18 cellular contexts compared by ENCODE assay signal in the genomic region with DNA sequence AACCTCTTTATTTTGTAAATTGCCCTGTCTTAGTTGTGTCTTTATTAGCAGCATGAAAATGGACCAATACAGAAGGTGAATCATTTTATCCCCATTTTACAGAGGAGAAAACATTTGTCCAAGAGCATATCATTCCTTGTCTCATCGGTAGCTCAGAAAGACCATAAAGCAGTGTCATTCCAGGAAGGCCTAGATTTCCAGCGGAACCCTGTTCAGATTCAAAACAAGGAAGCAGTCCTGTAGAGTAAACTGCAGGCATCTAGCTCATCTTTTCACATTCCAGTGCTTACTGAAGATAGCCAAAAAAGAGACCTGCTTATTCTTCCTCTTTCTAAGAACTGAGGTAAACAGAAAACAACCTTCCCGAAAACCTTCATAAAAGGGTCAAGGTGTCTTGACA. TPM values are rescaled to one million over a fixed set of nuclear protein-coding genes. Genes with fewer than 3 reads are reported as not detected.
DNase-seq lines count a peak whose midpoint lies in the region; ATAC-seq and TF ChIP-seq lines count a peak whose summit lies in the region.
"Had no signal": no experiment of that assay in that cellular context is flagged by ENCODE, and none has a peak within 500 bp of the region (broad histone marks: within the 10 kb centered on the region; RNA-seq: fewer than 3 reads in every experiment).

No MANE protein-coding gene starts in this region.

- intact Hi-C loops in colonic mucosa (cut with DNase I) (no loop called here), left colon (cut with DNase I, micrococcal nuclease) (no loop called here), mucosa of descending colon (cut with DNase I, micrococcal nuclease) (no loop called here), posterior vena cava (cut with DNase I) (no loop called here)

- H3K4me3 Mint-ChIP-seq in CD4-positive, CD25-positive, alpha-beta regulatory T cell: no peak overlapping the region
- H3K4me3 Mint-ChIP-seq: CD8-positive, alpha-beta T cell; GM23338; H9 had no signal

- no peaks in the 10 kb centered on the region for H3K9me3 Mint-ChIP-seq in CD4-positive, CD25-positive, alpha-beta regulatory T cell
- H3K9me3 Mint-ChIP-seq: CD8-positive, alpha-beta T cell had no signal

- H3K4me1 ChIP-seq in CD4-positive, CD25-positive, alpha-beta regulatory T cell (ENCODE audit: control insufficient read depth, insufficient read depth, low read length, poor library complexity, severe bottlenecking): no peaks in the 10 kb centered on the region
- H3K4me1 ChIP-seq in colonic mucosa: peaks cover 5% of the 10 kb centered on the region
- peaks cover 6% of the 10 kb centered on the region for H3K4me1 ChIP-seq in mucosa of descending colon (ENCODE audit: low read depth)
- H3K4me1 ChIP-seq: Caco-2 had no signal

- ATAC-seq in CD4-positive, CD25-positive, alpha-beta regulatory T cell (ENCODE audit: low read depth in 2 of 2): no peak
- ATAC-seq in left colon (peak; percentile 85), mucosa of descending colon (peak; percentile 81), HG02973 (IDR thresholded peaks at IDR 0.05; ENCODE audit: unreplicated experiment) (no peak), GM18861 (IDR thresholded peaks at IDR 0.05; ENCODE audit: unreplicated experiment) (no peak)
- ATAC-seq: A549; CD8-positive, alpha-beta T cell; GM23338; HCT116 had no signal

- no peak overlapping the region for H3K27ac ChIP-seq in CD4-positive, CD25-positive, alpha-beta regulatory T cell (ENCODE audit: insufficient read depth, low read length, poor library complexity, severe bottlenecking)
- peak overlapping the region; percentile 11 for H3K27ac ChIP-seq in colonic mucosa
- H3K27ac ChIP-seq: A549 had no signal

- peaks cover 57% of the 10 kb centered on the region for H3K36me3 ChIP-seq in CD4-positive, CD25-positive, alpha-beta regulatory T cell (ENCODE audit: control insufficient read depth, insufficient read depth, low read length)
- H3K36me3 ChIP-seq in colonic mucosa (no peaks in the 10 kb centered on the region), mucosa of descending colon (ENCODE audit: low read depth) (no peaks in the 10 kb centered on the region)

- H3K27me3 ChIP-seq in CD4-positive, CD25-positive, alpha-beta regulatory T cell (ENCODE audit: control insufficient read depth, insufficient read depth, low read length): no peaks in the 10 kb centered on the region
- no peaks in the 10 kb centered on the region for H3K27me3 ChIP-seq in colonic mucosa

- H3K36me3 Mint-ChIP-seq in CD4-positive, CD25-positive, alpha-beta regulatory T cell: peaks cover 52% of the 10 kb centered on the region

- TF ChIP-seq CTCF in colonic mucosa (IDR thresholded peaks at IDR 0.05) (no peak), mucosa of descending colon (IDR thresholded peaks at IDR 0.05) (no peak)

- H3K9ac ChIP-seq in colonic mucosa (ENCODE audit: low read depth in 2 of 2, low read length in 2 of 2): no peak overlapping the region

- no peak overlapping the region for H3K4me3 ChIP-seq in CD4-positive, CD25-positive, alpha-beta regulatory T cell (ENCODE audit: low read depth, low read length)
- H3K4me3 ChIP-seq in colonic mucosa (no peak overlapping the region), mucosa of descending colon (no peak overlapping the region)
- H3K4me3 ChIP-seq: A549, GM23338 had no signal

- H3K27ac Mint-ChIP-seq in CD4-positive, CD25-positive, alpha-beta regulatory T cell: peak overlapping the region in 2 of 3 donors; percentile 34 to 52
- H3K27ac Mint-ChIP-seq: CD8-positive, alpha-beta T cell; GM23338; H9 had no signal

- no peaks in the 10 kb centered on the region for H3K27me3 Mint-ChIP-seq in CD4-positive, CD25-positive, alpha-beta regulatory T cell

- no peaks in the 10 kb centered on the region for H3K9me3 ChIP-seq in CD4-positive, CD25-positive, alpha-beta regulatory T cell (ENCODE audit: control insufficient read depth in 2 of 2, low read length in 2 of 2)
- H3K9me3 ChIP-seq in colonic mucosa (no peaks in the 10 kb centered on the region), mucosa of descending colon (no peaks in the 10 kb centered on the region)
- H3K9me3 ChIP-seq: Caco-2 had no signal

- no peak for DNase-seq in CD4-positive, CD25-positive, alpha-beta regulatory T cell
- no peak for DNase-seq in colonic mucosa
- DNase-seq in left colon: no peak
- DNase-seq in mucosa of descending colon: no peak
- DNase-seq in posterior vena cava (ENCODE audit: low spot score): no peak
- DNase-seq: 8988T; ACHN; C1 segment of cervical spinal cord; Caco-2; CD8-positive, alpha-beta T cell; DMS153; DND-41; H9 had no signal

- H3K4me1 Mint-ChIP-seq in CD4-positive, CD25-positive, alpha-beta regulatory T cell: peaks cover 0 to 10% (median 2%) of the 10 kb centered on the region in 4 donors
- H3K4me1 Mint-ChIP-seq: H9 had no signal

RNA-seq across cellular contexts. Expression of a gene that starts 54.0 kb away (rescaled TPM):
- 36.2 TPM for total RNA-seq in CD4-positive, CD25-positive, alpha-beta regulatory T cell
- polyA plus RNA-seq in CD4-positive, CD25-positive, alpha-beta regulatory T cell: 10 to 100 TPM; 41.6 to 50.9 (median 47.9) TPM
- total RNA-seq in colonic mucosa (10 to 100 TPM; 24.2 to 25.6 TPM), left colon (10 to 100 TPM; 24.3 to 29.8 TPM), mucosa of descending colon (10 to 100 TPM; 31.5 to 34.0 (median 33.3) TPM), posterior vena cava (10 to 100 TPM; 27.2 to 27.9 TPM)

RNA-seq across cellular contexts. Expression of a gene that starts 56.7 kb away (rescaled TPM):
- total RNA-seq in CD4-positive, CD25-positive, alpha-beta regulatory T cell: 48.4 TPM
- polyA plus RNA-seq in CD4-positive, CD25-positive, alpha-beta regulatory T cell: 10 to 100 TPM; 48.0 to 52.8 (median 51.4) TPM
- total RNA-seq in colonic mucosa (10 to 100 TPM; 37.3 to 72.2 TPM), left colon (10 to 100 TPM; 64.8 to 65.9 TPM), mucosa of descending colon (10 to 100 TPM; 59.4 to 71.1 (median 61.6) TPM), posterior vena cava (10 to 100 TPM; 41.8 to 45.4 TPM)

Comparison
In these comparisons a context has a peak if more than half of its experiments do, and no peak if none do; other contexts are left out.
1. ATAC-seq: peak in left colon (single experiment) and mucosa of descending colon (single experiment); none in CD4-positive, CD25-positive, alpha-beta regulatory T cell (0 of 2), HG02973 (single experiment) and GM18861 (single experiment).